8 cellular contexts compared by ENCODE assay signal in the genomic region with DNA sequence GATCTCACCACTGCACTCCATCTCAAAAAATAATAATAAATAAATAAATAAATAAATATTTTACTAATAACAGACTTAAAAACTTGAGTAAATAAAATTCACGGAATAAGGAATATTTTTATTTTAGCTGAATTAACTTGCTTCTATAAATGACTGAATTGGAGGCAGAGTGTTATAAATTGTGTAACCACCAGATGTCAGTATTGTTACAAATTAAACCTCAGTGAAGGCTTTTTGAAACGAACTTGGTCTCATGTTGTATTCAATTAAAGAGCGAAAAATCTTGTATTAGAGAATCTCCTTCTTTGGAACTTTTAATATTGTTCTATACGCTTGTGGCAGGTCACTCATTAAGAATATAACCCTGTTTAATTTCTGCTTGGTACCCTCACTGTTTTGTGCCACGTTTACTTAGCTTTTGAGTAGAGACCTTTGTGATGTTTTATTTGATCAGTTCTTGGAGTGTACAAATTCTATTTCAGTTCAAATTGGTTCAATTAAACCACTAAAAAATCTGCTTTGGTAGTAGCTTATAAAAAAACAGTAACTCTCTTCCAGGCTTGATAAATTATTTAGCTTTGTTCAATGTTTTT. TPM values are rescaled to one million over a fixed set of nuclear protein-coding genes. Genes with fewer than 3 reads are reported as not detected.
DNase-seq lines count a peak whose midpoint lies in the region; ATAC-seq and TF ChIP-seq lines count a peak whose summit lies in the region.

No MANE protein-coding gene starts in this region.

- DNase-seq in BJ (ENCODE audit: low read depth), result peak; percentile 7
- DNase-seq in M059J (ENCODE audit: low read depth), result peak; percentile 62
- peak; percentile 50 for DNase-seq in RPMI7951 (ENCODE audit: low read depth)
- DNase-seq in epithelial cell of esophagus (ENCODE audit: low read depth), result peak; percentile 60
- DNase-seq in stimulated activated CD4-positive, alpha-beta T cell treated with anti-CD3 and anti-CD28 coated beads, Interleukin-2, amount 100 ng/mL, for 48 hours, result no peak

- no peaks in the 10 kb centered on the region for H3K4me1 ChIP-seq in parathyroid adenoma

- no peak overlapping the region for H3K27ac ChIP-seq in parathyroid adenoma

- H3K9ac ChIP-seq in parathyroid adenoma, result no peak overlapping the region

- POLR2A ChIA-PET in BJ (lab: Charles Lee), result no interaction called here

- H3K27me3 ChIP-seq in BJ (ENCODE audit: control insufficient read depth, insufficient read depth, low read length), result no peaks in the 10 kb centered on the region
- no peaks in the 10 kb centered on the region for H3K27me3 ChIP-seq in parathyroid adenoma (ENCODE audit: control insufficient read depth, insufficient read depth, low read length)

- H3K4me2 ChIP-seq in parathyroid adenoma (ENCODE audit: low read length), result no peak overlapping the region

- CTCF ChIA-PET in BJ (lab: Yijun Ruan, JAX), result interaction anchor here (0.7 to 2.8 kb wide), 14 partner anchors 10 to 742 kb away, joined by 3 to 35 read pairs (median 4); a partner anchor contains a TSS

- H3K36me3 ChIP-seq in BJ (ENCODE audit: control insufficient read depth, insufficient read depth, low read length) (no peaks in the 10 kb centered on the region), parathyroid adenoma (ENCODE audit: control insufficient read depth, insufficient read depth, low read length) (no peaks in the 10 kb centered on the region)

- no peaks in the 10 kb centered on the region for H3K9me3 ChIP-seq in parathyroid adenoma (ENCODE audit: control insufficient read depth, low read length)

- peak; percentile 45 for TF ChIP-seq CTCF in BJ (IDR thresholded peaks at IDR 0.05; ENCODE audit: insufficient read depth, low read depth, low read length)
- TF ChIP-seq CTCF in epithelial cell of esophagus (IDR thresholded peaks at IDR 0.05; ENCODE audit: insufficient read depth, low read depth, low read length, missing control alignments), result peak; percentile 44
- TF ChIP-seq CTCF in parathyroid adenoma (IDR thresholded peaks at IDR 0.05), result peak; percentile 49

- no peak overlapping the region for H2AFZ ChIP-seq in parathyroid adenoma

- no peak overlapping the region for H3K4me3 ChIP-seq in BJ (ENCODE audit: low read depth, low read length)
- H3K4me3 ChIP-seq in epithelial cell of esophagus (ENCODE audit: low read length), result no peak overlapping the region
- no peak overlapping the region for H3K4me3 ChIP-seq in parathyroid adenoma (ENCODE audit: low read depth, low read length)

- ATAC-seq in GM18909 (IDR thresholded peaks at IDR 0.05; ENCODE audit: poor library complexity, unreplicated experiment) (peak; percentile 62), HG02759 (IDR thresholded peaks at IDR 0.05; ENCODE audit: unreplicated experiment) (no peak)

- H3K79me2 ChIP-seq in parathyroid adenoma, result no peaks in the 10 kb centered on the region

RNA-seq across cellular contexts. Expression of a gene that starts 45.6 kb away (rescaled TPM):
- polyA plus RNA-seq in BJ (2011; rRNA removed), result 0.06 and 0.17 TPM in 2 replicates
- polyA minus RNA-seq in BJ (2011; rRNA and poly(A)+ RNA removed), result 0.05 and 0.09 TPM in 2 replicates
- 0.27 and 0.67 TPM in 2 replicates for total RNA-seq in M059J (2014; rRNA removed; shearing (Covaris generic))
- not detected in 2 replicates for total RNA-seq in RPMI7951 (2014; rRNA removed; shearing (Covaris generic))

Comparison
In these comparisons a context has a peak if more than half of its experiments do, and no peak if none do; other contexts are left out.
1. DNase-seq: peak in BJ (single experiment), M059J (single experiment), RPMI7951 (single experiment) and epithelial cell of esophagus (single experiment); none in stimulated activated CD4-positive, alpha-beta T cell treated with anti-CD3 and anti-CD28 coated beads, Interleukin-2, amount 100 ng/mL, for 48 hours (0 of 2).
2. Peak in every context shown above with its lines, with median percentiles within 50 percentile points of each other: CTCF ChIP-seq.